In the genomic region with DNA sequence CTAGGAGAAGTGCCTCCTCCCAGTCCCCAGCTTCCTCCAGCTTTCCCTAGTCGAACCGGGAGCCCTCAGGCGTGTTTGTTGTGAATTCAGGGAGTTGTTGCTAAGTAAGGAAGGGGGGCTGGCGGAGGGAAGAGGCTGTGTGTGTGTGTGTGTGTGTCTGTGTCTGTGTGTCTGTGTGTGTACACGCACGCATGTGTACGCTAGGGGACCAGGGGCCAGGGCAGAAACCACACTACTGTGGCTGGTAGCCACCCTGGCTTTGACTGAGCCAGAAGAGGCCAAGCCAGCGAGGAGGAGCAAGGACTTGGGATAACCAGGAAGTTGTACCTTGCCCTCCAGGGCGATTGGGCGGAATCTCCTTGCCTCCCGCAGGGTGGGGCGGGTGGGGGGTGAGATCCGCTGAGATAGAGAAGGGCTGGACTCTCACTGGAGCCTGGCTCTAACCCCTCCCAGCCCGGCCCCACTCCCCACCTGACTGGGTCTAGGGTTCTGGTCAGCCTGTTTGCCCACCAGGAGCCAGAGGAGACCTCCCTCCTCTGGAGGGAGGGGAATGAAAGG, we compare ENCODE assay signal across 1 cellular context.
A peak's percentile ranks its signal among the peaks of the same experiment; 100 is the strongest.
TF ChIP-seq lines count a peak whose summit lies in the region.

No MANE protein-coding gene starts in this region.

TF ChIP-seq in A549, 52 proteins besides CTCF, POLR2A, EP300 and RAD21 (continued from another document):
- TF ChIP-seq TFCP2L1 (CRISPR knock-in tag; IDR thresholded peaks at IDR 0.05) (0 out of 2 replicates have a peak, but pooled peaks have one; percentile 24), MAX (IDR thresholded peaks at IDR 0.05) (peak; percentile 62; the same call in 1 of the 2 replicates), CEBPB (IDR thresholded peaks at IDR 0.05) (0 out of 4 replicates have a peak, but pooled peaks of 1 of the 2 experiments have one; percentile 3), NR3C1 (IDR thresholded peaks at IDR 0.05) (no peak), MAZ (IDR thresholded peaks at IDR 0.05; ENCODE audit: borderline replicate concordance, low read depth, low read length) (0 out of 2 replicates have a peak, but pooled peaks have one; percentile 55)
- TF ChIP-seq, protein P1, sequence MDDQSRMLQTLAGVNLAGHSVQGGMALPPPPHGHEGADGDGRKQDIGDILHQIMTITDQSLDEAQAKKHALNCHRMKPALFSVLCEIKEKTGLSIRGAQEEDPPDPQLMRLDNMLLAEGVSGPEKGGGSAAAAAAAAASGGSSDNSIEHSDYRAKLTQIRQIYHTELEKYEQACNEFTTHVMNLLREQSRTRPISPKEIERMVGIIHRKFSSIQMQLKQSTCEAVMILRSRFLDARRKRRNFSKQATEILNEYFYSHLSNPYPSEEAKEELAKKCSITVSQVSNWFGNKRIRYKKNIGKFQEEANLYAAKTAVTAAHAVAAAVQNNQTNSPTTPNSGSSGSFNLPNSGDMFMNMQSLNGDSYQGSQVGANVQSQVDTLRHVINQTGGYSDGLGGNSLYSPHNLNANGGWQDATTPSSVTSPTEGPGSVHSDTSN (IDR thresholded peaks at IDR 0.05): 0 out of 2 replicates have a peak, but pooled peaks have one; percentile 48
